ENCODE assay signal across 2 cellular contexts in the genomic region with DNA sequence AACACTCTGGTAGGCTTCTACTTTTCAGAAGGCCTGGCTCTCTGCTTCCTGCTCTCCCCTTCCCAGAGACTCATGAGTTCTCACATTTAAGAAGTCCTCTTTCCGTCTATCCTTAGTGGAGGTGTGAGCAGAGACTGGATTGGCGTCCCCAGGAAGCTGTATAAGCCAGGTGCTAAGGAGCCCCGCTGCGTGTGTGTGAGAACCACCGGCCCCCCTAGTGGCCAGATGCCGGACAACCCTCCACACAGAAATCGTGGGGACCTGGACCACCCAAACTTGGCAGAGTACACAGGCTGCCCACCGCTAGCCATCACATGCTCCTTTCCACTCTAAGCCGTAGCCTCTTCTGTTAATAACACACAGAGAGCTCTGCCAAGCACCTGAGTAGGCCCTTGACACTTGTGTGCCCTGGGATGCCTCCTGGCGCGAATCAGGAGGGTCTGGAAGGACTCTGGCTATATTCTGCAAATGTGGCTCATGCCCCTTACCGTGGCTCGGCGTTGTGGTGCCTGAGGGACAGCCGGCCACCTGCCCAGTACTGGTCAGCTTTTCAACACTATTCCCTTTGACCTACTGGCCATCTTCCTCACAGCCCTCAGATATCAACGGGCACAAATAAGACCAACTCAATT.
TF ChIP-seq lines count a peak whose summit lies in the region.

No MANE protein-coding gene starts in this region.

TF ChIP-seq in SK-N-SH, 30 proteins besides CTCF, POLR2A, EP300 and RAD21 (continued from another document):
- TF ChIP-seq POLR2AphosphoS5 (IDR thresholded peaks at IDR 0.05; ENCODE audit: low read depth, low read length) (no peak), GATA2 (CRISPR knock-in tag; IDR thresholded peaks at IDR 0.05) (no peak), GABPA (IDR thresholded peaks at IDR 0.05; ENCODE audit: low read depth) (no peak), MEF2A (IDR thresholded peaks at IDR 0.05; ENCODE audit: borderline replicate concordance, low read depth) (no peak), SIN3A (IDR thresholded peaks at IDR 0.05; ENCODE audit: borderline replicate concordance, low read depth, low read length) (no peak), YY1 (IDR thresholded peaks at IDR 0.05; ENCODE audit: low read depth) (no peak), TEAD4 (IDR thresholded peaks at IDR 0.05; ENCODE audit: borderline replicate concordance, insufficient read depth) (no peak), NFIC (IDR thresholded peaks at IDR 0.05; ENCODE audit: borderline replicate concordance) (no peak), FOXJ3 (CRISPR knock-in tag; IDR thresholded peaks at IDR 0.05) (no peak), FOXM1 (IDR thresholded peaks at IDR 0.05; ENCODE audit: low read depth) (no peak), TCF12 (IDR thresholded peaks at IDR 0.05) (no peak)
- TF ChIP-seq, protein P1, sequence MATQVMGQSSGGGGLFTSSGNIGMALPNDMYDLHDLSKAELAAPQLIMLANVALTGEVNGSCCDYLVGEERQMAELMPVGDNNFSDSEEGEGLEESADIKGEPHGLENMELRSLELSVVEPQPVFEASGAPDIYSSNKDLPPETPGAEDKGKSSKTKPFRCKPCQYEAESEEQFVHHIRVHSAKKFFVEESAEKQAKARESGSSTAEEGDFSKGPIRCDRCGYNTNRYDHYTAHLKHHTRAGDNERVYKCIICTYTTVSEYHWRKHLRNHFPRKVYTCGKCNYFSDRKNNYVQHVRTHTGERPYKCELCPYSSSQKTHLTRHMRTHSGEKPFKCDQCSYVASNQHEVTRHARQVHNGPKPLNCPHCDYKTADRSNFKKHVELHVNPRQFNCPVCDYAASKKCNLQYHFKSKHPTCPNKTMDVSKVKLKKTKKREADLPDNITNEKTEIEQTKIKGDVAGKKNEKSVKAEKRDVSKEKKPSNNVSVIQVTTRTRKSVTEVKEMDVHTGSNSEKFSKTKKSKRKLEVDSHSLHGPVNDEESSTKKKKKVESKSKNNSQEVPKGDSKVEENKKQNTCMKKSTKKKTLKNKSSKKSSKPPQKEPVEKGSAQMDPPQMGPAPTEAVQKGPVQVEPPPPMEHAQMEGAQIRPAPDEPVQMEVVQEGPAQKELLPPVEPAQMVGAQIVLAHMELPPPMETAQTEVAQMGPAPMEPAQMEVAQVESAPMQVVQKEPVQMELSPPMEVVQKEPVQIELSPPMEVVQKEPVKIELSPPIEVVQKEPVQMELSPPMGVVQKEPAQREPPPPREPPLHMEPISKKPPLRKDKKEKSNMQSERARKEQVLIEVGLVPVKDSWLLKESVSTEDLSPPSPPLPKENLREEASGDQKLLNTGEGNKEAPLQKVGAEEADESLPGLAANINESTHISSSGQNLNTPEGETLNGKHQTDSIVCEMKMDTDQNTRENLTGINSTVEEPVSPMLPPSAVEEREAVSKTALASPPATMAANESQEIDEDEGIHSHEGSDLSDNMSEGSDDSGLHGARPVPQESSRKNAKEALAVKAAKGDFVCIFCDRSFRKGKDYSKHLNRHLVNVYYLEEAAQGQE (IDR thresholded peaks at IDR 0.05; ENCODE audit: low read depth, low read length) = no peak
- TF ChIP-seq, protein P2, sequence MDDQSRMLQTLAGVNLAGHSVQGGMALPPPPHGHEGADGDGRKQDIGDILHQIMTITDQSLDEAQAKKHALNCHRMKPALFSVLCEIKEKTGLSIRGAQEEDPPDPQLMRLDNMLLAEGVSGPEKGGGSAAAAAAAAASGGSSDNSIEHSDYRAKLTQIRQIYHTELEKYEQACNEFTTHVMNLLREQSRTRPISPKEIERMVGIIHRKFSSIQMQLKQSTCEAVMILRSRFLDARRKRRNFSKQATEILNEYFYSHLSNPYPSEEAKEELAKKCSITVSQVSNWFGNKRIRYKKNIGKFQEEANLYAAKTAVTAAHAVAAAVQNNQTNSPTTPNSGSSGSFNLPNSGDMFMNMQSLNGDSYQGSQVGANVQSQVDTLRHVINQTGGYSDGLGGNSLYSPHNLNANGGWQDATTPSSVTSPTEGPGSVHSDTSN (IDR thresholded peaks at IDR 0.05) = no peak
- TF ChIP-seq, protein P3, sequence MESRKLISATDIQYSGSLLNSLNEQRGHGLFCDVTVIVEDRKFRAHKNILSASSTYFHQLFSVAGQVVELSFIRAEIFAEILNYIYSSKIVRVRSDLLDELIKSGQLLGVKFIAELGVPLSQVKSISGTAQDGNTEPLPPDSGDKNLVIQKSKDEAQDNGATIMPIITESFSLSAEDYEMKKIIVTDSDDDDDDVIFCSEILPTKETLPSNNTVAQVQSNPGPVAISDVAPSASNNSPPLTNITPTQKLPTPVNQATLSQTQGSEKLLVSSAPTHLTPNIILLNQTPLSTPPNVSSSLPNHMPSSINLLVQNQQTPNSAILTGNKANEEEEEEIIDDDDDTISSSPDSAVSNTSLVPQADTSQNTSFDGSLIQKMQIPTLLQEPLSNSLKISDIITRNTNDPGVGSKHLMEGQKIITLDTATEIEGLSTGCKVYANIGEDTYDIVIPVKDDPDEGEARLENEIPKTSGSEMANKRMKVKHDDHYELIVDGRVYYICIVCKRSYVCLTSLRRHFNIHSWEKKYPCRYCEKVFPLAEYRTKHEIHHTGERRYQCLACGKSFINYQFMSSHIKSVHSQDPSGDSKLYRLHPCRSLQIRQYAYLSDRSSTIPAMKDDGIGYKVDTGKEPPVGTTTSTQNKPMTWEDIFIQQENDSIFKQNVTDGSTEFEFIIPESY (IDR thresholded peaks at IDR 0.05; ENCODE audit: borderline replicate concordance, low read depth) = no peak

TF ChIP-seq in SK-N-SH treated with all-trans-retinoic acid at 6 μM for 48 hours, 23 proteins besides CTCF, POLR2A, EP300 and RAD21 (continued from another document):
- TF ChIP-seq, protein P4, sequence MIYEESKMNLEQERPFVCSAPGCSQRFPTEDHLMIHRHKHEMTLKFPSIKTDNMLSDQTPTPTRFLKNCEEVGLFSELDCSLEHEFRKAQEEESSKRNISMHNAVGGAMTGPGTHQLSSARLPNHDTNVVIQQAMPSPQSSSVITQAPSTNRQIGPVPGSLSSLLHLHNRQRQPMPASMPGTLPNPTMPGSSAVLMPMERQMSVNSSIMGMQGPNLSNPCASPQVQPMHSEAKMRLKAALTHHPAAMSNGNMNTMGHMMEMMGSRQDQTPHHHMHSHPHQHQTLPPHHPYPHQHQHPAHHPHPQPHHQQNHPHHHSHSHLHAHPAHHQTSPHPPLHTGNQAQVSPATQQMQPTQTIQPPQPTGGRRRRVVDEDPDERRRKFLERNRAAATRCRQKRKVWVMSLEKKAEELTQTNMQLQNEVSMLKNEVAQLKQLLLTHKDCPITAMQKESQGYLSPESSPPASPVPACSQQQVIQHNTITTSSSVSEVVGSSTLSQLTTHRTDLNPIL (CRISPR knock-in tag; IDR thresholded peaks at IDR 0.05; ENCODE audit: low read depth) = no peak
- TF ChIP-seq OSR1 (CRISPR knock-in tag; IDR thresholded peaks at IDR 0.05) = no peak
- no peak for TF ChIP-seq GLIS3 (CRISPR knock-in tag; IDR thresholded peaks at IDR 0.05)
- TF ChIP-seq ZNF70 (CRISPR knock-in tag; IDR thresholded peaks at IDR 0.05) = no peak
- TF ChIP-seq ARNTL (CRISPR knock-in tag; IDR thresholded peaks at IDR 0.05; ENCODE audit: borderline replicate concordance, low read depth) = no peak
- TF ChIP-seq CSDC2 (CRISPR knock-in tag; IDR thresholded peaks at IDR 0.05) = no peak
- TF ChIP-seq, protein P5, sequence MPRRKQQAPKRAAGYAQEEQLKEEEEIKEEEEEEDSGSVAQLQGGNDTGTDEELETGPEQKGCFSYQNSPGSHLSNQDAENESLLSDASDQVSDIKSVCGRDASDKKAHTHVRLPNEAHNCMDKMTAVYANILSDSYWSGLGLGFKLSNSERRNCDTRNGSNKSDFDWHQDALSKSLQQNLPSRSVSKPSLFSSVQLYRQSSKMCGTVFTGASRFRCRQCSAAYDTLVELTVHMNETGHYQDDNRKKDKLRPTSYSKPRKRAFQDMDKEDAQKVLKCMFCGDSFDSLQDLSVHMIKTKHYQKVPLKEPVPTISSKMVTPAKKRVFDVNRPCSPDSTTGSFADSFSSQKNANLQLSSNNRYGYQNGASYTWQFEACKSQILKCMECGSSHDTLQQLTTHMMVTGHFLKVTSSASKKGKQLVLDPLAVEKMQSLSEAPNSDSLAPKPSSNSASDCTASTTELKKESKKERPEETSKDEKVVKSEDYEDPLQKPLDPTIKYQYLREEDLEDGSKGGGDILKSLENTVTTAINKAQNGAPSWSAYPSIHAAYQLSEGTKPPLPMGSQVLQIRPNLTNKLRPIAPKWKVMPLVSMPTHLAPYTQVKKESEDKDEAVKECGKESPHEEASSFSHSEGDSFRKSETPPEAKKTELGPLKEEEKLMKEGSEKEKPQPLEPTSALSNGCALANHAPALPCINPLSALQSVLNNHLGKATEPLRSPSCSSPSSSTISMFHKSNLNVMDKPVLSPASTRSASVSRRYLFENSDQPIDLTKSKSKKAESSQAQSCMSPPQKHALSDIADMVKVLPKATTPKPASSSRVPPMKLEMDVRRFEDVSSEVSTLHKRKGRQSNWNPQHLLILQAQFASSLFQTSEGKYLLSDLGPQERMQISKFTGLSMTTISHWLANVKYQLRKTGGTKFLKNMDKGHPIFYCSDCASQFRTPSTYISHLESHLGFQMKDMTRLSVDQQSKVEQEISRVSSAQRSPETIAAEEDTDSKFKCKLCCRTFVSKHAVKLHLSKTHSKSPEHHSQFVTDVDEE (CRISPR knock-in tag; IDR thresholded peaks at IDR 0.05) = no peak
- no peak for TF ChIP-seq BACH2 (CRISPR knock-in tag; IDR thresholded peaks at IDR 0.05; ENCODE audit: borderline replicate concordance)
- TF ChIP-seq, protein P6, sequence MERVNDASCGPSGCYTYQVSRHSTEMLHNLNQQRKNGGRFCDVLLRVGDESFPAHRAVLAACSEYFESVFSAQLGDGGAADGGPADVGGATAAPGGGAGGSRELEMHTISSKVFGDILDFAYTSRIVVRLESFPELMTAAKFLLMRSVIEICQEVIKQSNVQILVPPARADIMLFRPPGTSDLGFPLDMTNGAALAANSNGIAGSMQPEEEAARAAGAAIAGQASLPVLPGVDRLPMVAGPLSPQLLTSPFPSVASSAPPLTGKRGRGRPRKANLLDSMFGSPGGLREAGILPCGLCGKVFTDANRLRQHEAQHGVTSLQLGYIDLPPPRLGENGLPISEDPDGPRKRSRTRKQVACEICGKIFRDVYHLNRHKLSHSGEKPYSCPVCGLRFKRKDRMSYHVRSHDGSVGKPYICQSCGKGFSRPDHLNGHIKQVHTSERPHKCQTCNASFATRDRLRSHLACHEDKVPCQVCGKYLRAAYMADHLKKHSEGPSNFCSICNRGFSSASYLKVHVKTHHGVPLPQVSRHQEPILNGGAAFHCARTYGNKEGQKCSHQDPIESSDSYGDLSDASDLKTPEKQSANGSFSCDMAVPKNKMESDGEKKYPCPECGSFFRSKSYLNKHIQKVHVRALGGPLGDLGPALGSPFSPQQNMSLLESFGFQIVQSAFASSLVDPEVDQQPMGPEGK (CRISPR knock-in tag; IDR thresholded peaks at IDR 0.05; ENCODE audit: borderline replicate concordance) = no peak
- TF ChIP-seq TOX (CRISPR knock-in tag; IDR thresholded peaks at IDR 0.05; ENCODE audit: borderline replicate concordance) = no peak
- TF ChIP-seq SNAI2 (CRISPR knock-in tag; IDR thresholded peaks at IDR 0.05) = no peak
- no peak for TF ChIP-seq PPARA (CRISPR knock-in tag; IDR thresholded peaks at IDR 0.05; ENCODE audit: borderline replicate concordance)
TF ChIP-seq in SK-N-SH treated with all-trans-retinoic acid at 6 μM for 48 hours: peak in this region for 0.
